10 cellular contexts compared by ENCODE assay signal in genomic region chr9:31519011-31519410, GRCh38.
DNase-seq lines count a peak whose midpoint lies in the region; ATAC-seq and TF ChIP-seq lines count a peak whose summit lies in the region.
"Had no signal": no experiment of that assay in that cellular context is flagged by ENCODE, and none has a peak within 500 bp of the region (broad histone marks: within the 10 kb centered on the region; RNA-seq: fewer than 3 reads in every experiment).

No MANE protein-coding gene starts in this region.

- no peak overlapping the region for H2AK5ac ChIP-seq in neuronal stem cell (ENCODE audit: low read depth, low read length)

- H3K36me3 Mint-ChIP-seq in GM23338 (ENCODE audit: low read depth), result no peaks in the 10 kb centered on the region; the same call in 2 of the 3 replicates
- H3K36me3 Mint-ChIP-seq in mesothelial cell of epicardium, result no peaks in the 10 kb centered on the region

- no peak overlapping the region for H2BK12ac ChIP-seq in neuronal stem cell (ENCODE audit: low read length)

- no peak overlapping the region for H2BK15ac ChIP-seq in neuronal stem cell (ENCODE audit: low read length)

- H3K27me3 ChIP-seq in GM23338 (ENCODE audit: insufficient read depth) (no peaks in the 10 kb centered on the region), OCI-LY3 (ENCODE audit: low read depth, low read length) (no peaks in the 10 kb centered on the region), neuronal stem cell (ENCODE audit: control insufficient read depth in 3 of 3, insufficient read depth in 3 of 3, low read depth in 1 of 3, low read length in 3 of 3) (no peaks in the 10 kb centered on the region)

- ATAC-seq in GM23338 (peak; percentile 46), HG03108 (IDR thresholded peaks at IDR 0.05; ENCODE audit: unreplicated experiment) (no peak)

- H3K36me3 ChIP-seq in GM23338 (ENCODE audit: insufficient read depth) (no peaks in the 10 kb centered on the region), OCI-LY3 (replicated peaks; ENCODE audit: low read depth, low read length) (peaks cover 11% of the 10 kb centered on the region), neuronal stem cell (replicated peaks in 1 of 2; ENCODE audit: control insufficient read depth in 2 of 2, insufficient read depth in 2 of 2, low read length in 2 of 2) (no peaks in the 10 kb centered on the region)

- no peak overlapping the region for H3K23ac ChIP-seq in neuronal stem cell (ENCODE audit: low read depth, low read length, poor library complexity)

- DNase-seq in DMS53 (lab: John Stamatoyannopoulos, UW) (peak; percentile 50), DMS53 treated with DMSO at 0.1 percent for 48 hours (lab: John Stamatoyannopoulos, UW; ENCODE audit: unreplicated experiment) (no peak), GM23338 (ENCODE audit: low spot score) (peak; percentile 45), neuronal stem cell (ENCODE audit: low spot score) (no peak), mesothelial cell of epicardium (ENCODE audit: low spot score in 2 of 2, unreplicated experiment in 2 of 2) (no peak), dedifferentiated amniotic fluid mesenchymal stem cell (ENCODE audit: extremely low spot score) (no peak)
- DNase-seq: substantia nigra had no signal

- H3K14ac ChIP-seq in neuronal stem cell (ENCODE audit: low read length), result no peak overlapping the region

- H3K79me2 ChIP-seq in GM23338 (replicated peaks; ENCODE audit: insufficient read depth) (no peaks in the 10 kb centered on the region), OCI-LY3 (ENCODE audit: low read length) (no peaks in the 10 kb centered on the region)

- H3K9me3 Mint-ChIP-seq in GM23338 (no peaks in the 10 kb centered on the region; the same call in 2 of the 3 replicates), mesothelial cell of epicardium (peaks cover 31% of the 10 kb centered on the region)

- no peak overlapping the region for H2BK5ac ChIP-seq in neuronal stem cell (ENCODE audit: low read length)

- H3K9me2 ChIP-seq in GM23338 (ENCODE audit: insufficient read depth), result peaks cover 16% of the 10 kb centered on the region; the same call in 1 of the 2 replicates

- peaks cover 2% of the 10 kb centered on the region for H3K27me3 Mint-ChIP-seq in GM23338 (ENCODE audit: insufficient read depth, low read depth, poor library complexity)
- H3K27me3 Mint-ChIP-seq in mesothelial cell of epicardium (ENCODE audit: low read depth), result peaks cover 10% of the 10 kb centered on the region

- no peaks in the 10 kb centered on the region for H3K79me1 ChIP-seq in neuronal stem cell (ENCODE audit: low read depth, low read length)

- H4K91ac ChIP-seq in neuronal stem cell (ENCODE audit: low read depth, low read length, poor library complexity), result no peak overlapping the region

- no peak overlapping the region for H2BK120ac ChIP-seq in neuronal stem cell (ENCODE audit: low read depth, low read length)

- H3K4me3 ChIP-seq in GM23338 (no peak overlapping the region), OCI-LY3 (ENCODE audit: low read length) (peak overlapping the region; percentile 22), neuronal stem cell (ENCODE audit: low read length in 2 of 2) (no peak overlapping the region)

- no peak overlapping the region for H3K27ac ChIP-seq in GM23338 (ENCODE audit: low read depth)
- peak overlapping the region; percentile 95 for H3K27ac ChIP-seq in OCI-LY3 (ENCODE audit: low read length)
- H3K27ac ChIP-seq in neuronal stem cell (replicated peaks; ENCODE audit: low read length), result no peak overlapping the region
- H3K27ac ChIP-seq: 22Rv1 had no signal

- H3K27ac Mint-ChIP-seq in GM23338, result no peak overlapping the region
- H3K27ac Mint-ChIP-seq in mesothelial cell of epicardium, result no peak overlapping the region

- no peak for TF ChIP-seq CTCF in GM23338 (conservative IDR thresholded peaks at IDR 0.05; ENCODE audit: low read depth in 2 of 2)
- TF ChIP-seq CTCF in OCI-LY3 (IDR thresholded peaks at IDR 0.05; ENCODE audit: low read depth, low read length), result no peak
- TF ChIP-seq CTCF in mesothelial cell of epicardium (IDR thresholded peaks at IDR 0.05; ENCODE audit: unreplicated experiment), result no peak

- H4K20me1 ChIP-seq in GM23338 (replicated peaks; ENCODE audit: insufficient read depth) (no peaks in the 10 kb centered on the region), OCI-LY3 (ENCODE audit: insufficient read depth, low read length) (no peaks in the 10 kb centered on the region)

- H4K8ac ChIP-seq in neuronal stem cell (ENCODE audit: low read depth, low read length), result no peak overlapping the region

- H2AFZ ChIP-seq in GM23338 (peak overlapping the region; percentile 59; the same call in 1 of the 2 replicates), OCI-LY3 (ENCODE audit: low read depth, low read length) (peak overlapping the region; percentile 24), neuronal stem cell (ENCODE audit: low read length) (no peak overlapping the region)

- H3F3A ChIP-seq in GM23338 (replicated peaks; ENCODE audit: low read depth), result no peaks in the 10 kb centered on the region

- no CpG with 5 or more reads among the region's 6 CpGs for WGBS in neuronal stem cell (ENCODE audit: extremely low coverage in 2 of 2, insufficient read length in 2 of 2, insufficient replicate concordance in 1 of 2), 2 donors

- H3K4me1 ChIP-seq in GM23338 (ENCODE audit: insufficient read depth) (no peaks in the 10 kb centered on the region), OCI-LY3 (ENCODE audit: low read length) (peaks cover 32% of the 10 kb centered on the region), neuronal stem cell (ENCODE audit: control insufficient read depth in 2 of 2, insufficient read depth in 1 of 2, low read depth in 1 of 2, low read length in 2 of 2) (no peaks in the 10 kb centered on the region)

- H3K9ac ChIP-seq in OCI-LY3 (ENCODE audit: low read length), result peak overlapping the region; percentile 44; the same call in 1 of the 2 replicates
- H3K9ac ChIP-seq in neuronal stem cell (ENCODE audit: low read depth, low read length, poor library complexity), result no peak overlapping the region

- H3K4ac ChIP-seq in neuronal stem cell (ENCODE audit: low read length), result no peak overlapping the region

- H3K9me3 ChIP-seq in OCI-LY3 (ENCODE audit: insufficient read depth, low read length), result peaks cover 13% of the 10 kb centered on the region; the same call in 1 of the 2 replicates
- H3K9me3 ChIP-seq in neuronal stem cell (replicated peaks in 1 of 2; ENCODE audit: control insufficient read depth in 2 of 2, insufficient read depth in 1 of 2, low read depth in 1 of 2, low read length in 2 of 2), result no peaks in the 10 kb centered on the region

- H3K4me2 ChIP-seq in GM23338 (no peak overlapping the region), OCI-LY3 (ENCODE audit: low read length) (peak overlapping the region; percentile 29), neuronal stem cell (ENCODE audit: insufficient read depth, low read length, poor library complexity, severe bottlenecking) (peak overlapping the region; percentile 11)

- no peak overlapping the region for H3K18ac ChIP-seq in neuronal stem cell (ENCODE audit: low read length)

- no peak overlapping the region for H3K4me3 Mint-ChIP-seq in GM23338
- no peak overlapping the region for H3K4me3 Mint-ChIP-seq in mesothelial cell of epicardium

- H3K4me1 Mint-ChIP-seq in GM23338, result no peaks in the 10 kb centered on the region
- H3K4me1 Mint-ChIP-seq in mesothelial cell of epicardium, result no peaks in the 10 kb centered on the region

Comparison
In these comparisons a context has a peak if more than half of its experiments do, and no peak if none do; other contexts are left out.
1. DNase-seq: peak in DMS53 (single experiment) and GM23338 (single experiment); none in DMS53 treated with DMSO at 0.1 percent for 48 hours (single experiment), neuronal stem cell (single experiment), mesothelial cell of epicardium (0 of 2) and dedifferentiated amniotic fluid mesenchymal stem cell (single experiment).